Comparison of ENCODE assay signal across 1 cellular context in the genomic region with DNA sequence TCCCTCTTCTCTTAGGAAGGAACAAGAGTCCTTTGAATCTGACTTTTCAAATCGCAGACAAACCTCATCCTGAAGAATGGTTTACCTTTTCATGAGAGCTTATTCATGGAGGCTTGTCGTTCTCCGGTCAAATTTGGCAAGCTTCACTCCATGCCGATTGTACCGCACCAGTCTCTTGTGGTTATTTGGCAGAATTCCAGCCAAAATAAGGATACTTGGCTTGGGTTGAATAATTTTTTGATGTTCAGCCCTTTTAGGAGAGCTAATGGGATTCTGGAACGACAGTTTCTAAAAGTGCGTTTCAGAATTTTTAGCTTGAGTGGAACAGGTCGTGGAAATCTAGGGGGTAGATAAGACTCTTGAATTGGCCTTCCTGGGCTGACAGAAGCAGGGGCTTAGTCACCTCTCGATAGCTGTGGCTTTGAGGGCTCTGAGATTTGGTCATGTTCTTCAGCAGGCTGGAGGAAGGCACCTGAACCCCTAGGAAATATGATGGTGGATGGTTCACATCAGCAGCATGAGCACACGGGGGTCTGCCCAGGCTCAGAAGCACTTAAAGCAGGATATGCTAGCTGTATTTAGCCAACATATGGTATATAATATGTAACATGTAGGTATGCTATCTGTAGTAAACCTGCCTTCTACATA.
TF ChIP-seq lines count a peak whose summit lies in the region.

No MANE protein-coding gene starts in this region.

TF ChIP-seq in GM23338, 12 proteins besides CTCF, POLR2A, EP300 and RAD21 (continued from another document):
- TF ChIP-seq ZNF462 (CRISPR knock-in tag; IDR thresholded peaks at IDR 0.05) (no peak), NANOG (IDR thresholded peaks at IDR 0.05; ENCODE audit: borderline replicate concordance) (no peak)
